23 cellular contexts compared by ENCODE assay signal in the genomic region with DNA sequence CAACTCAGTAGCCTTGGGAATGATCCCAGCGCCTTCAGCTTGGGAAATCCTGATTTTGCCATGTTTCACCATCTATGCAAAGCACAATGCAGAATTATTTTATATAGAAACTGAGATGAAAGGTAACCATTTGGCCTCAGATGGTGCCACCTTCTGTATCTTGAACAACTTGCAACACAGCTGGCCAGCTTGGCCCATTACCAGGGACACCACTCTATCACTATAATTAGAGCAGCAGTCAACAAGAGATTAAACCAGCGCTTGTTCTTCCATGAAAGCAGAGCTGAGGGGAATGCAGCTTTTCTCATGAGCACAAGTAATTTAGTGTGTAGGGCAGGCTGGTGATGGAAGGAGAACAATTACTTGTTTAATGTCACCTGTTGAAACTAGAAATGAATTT. TPM values are rescaled to one million over a fixed set of nuclear protein-coding genes. Genes with fewer than 3 reads are reported as not detected.
DNase-seq lines count a peak whose midpoint lies in the region; ATAC-seq, FAIRE-seq and TF ChIP-seq lines count a peak whose summit lies in the region.
"Had no signal": no experiment of that assay in that cellular context is flagged by ENCODE, and none has a peak within 500 bp of the region (broad histone marks: within the 10 kb centered on the region; RNA-seq: fewer than 3 reads in every experiment).

No MANE protein-coding gene starts in this region.

- no peaks in the 10 kb centered on the region for H3K27me3 ChIP-seq in pancreas
- H3K27me3 ChIP-seq: SJCRH30, uterus had no signal

- intact Hi-C loops in pancreas (cut with DNase I), result no loop called here

- no peaks in the 10 kb centered on the region for H3K4me1 Mint-ChIP-seq in stimulated activated memory B cell treated with anti-CD40 and anti-IgM and Interleukin-4, amounts not matched to agents 10 μg/mL and 1 μg/mL and 100 μg/mL, for 72 hours
- H3K4me1 Mint-ChIP-seq: activated naive CD4-positive, alpha-beta T cell treated with anti-CD3 and anti-CD28 coated beads, Interleukin-2, amount 50 U/mL, for 24 hours had no signal

- DNase-seq in M059J (ENCODE audit: low read depth), result peak; percentile 22
- peak; percentile 62 to 87 for DNase-seq in NCI-H2081 (lab: John Stamatoyannopoulos, UW)
- DNase-seq in epithelial cell of esophagus (ENCODE audit: low read depth), result no peak
- DNase-seq in pancreas, result peak in 5 of 6 donors; percentile 30 to 60 (median 49)
- no peak for DNase-seq in dedifferentiated amniotic fluid mesenchymal stem cell (ENCODE audit: extremely low spot score)
- no peak for DNase-seq in foreskin fibroblast
- DNase-seq: activated CD4-positive, alpha-beta T cell treated with anti-CD3 and anti-CD28 coated beads for 4 hours; activated CD8-positive, alpha-beta memory T cell treated with anti-CD3 and anti-CD28 coated beads, Interleukin-2, amount 50 U/mL, for 48 hours; effector memory CD4-positive, alpha-beta T cell; spleen; stimulated activated naive CD4-positive, alpha-beta T cell treated with Interleukin-2 at 50 U/mL for 16 hours; T1000; uterus had no signal

- no peak for FAIRE-seq in pancreas (lab: Jason Lieb, UNC)
- FAIRE-seq: H1 had no signal

- H3K9me3 Mint-ChIP-seq in stimulated activated memory B cell treated with anti-CD40 and anti-IgM and Interleukin-4, amounts not matched to agents 10 μg/mL and 1 μg/mL and 100 μg/mL, for 72 hours, result peaks cover 4% of the 10 kb centered on the region
- H3K9me3 Mint-ChIP-seq: activated naive CD4-positive, alpha-beta T cell treated with anti-CD3 and anti-CD28 coated beads, Interleukin-2, amount 50 U/mL, for 24 hours; IgD-negative memory B cell had no signal

- H3K4me1 ChIP-seq in pancreas, result no peaks in the 10 kb centered on the region
- H3K4me1 ChIP-seq: spleen, uterus had no signal

- H3K36me3 Mint-ChIP-seq in stimulated activated memory B cell treated with anti-CD40 and anti-IgM and Interleukin-4, amounts not matched to agents 10 μg/mL and 1 μg/mL and 100 μg/mL, for 72 hours, result no peaks in the 10 kb centered on the region
- H3K36me3 Mint-ChIP-seq: activated naive CD4-positive, alpha-beta T cell treated with anti-CD3 and anti-CD28 coated beads, Interleukin-2, amount 50 U/mL, for 24 hours; IgD-negative memory B cell had no signal

- TF ChIP-seq CTCF in epithelial cell of esophagus (IDR thresholded peaks at IDR 0.05; ENCODE audit: insufficient read depth, low read depth, low read length, missing control alignments), result peak; percentile 35
- TF ChIP-seq CTCF in pancreas (IDR thresholded peaks at IDR 0.05), result no peak
- TF ChIP-seq CTCF in foreskin fibroblast (IDR thresholded peaks at IDR 0.05; ENCODE audit: low read depth, low read length), result no peak

- H3K4me3 ChIP-seq in epithelial cell of esophagus (ENCODE audit: low read length) (no peak overlapping the region), pancreas (no peak overlapping the region), foreskin fibroblast (ENCODE audit: low read depth in 1 of 2, low read length in 2 of 2) (no peak overlapping the region)
- H3K4me3 ChIP-seq: SJCRH30, spleen, uterus had no signal

- peak; percentile 68 to 88 (median 82) for ATAC-seq in pancreas
- ATAC-seq in HG03108 (IDR thresholded peaks at IDR 0.05; ENCODE audit: unreplicated experiment), result no peak
- ATAC-seq in stimulated activated memory B cell treated with anti-CD40 and anti-IgM and Interleukin-4, amounts not matched to agents 10 μg/mL and 1 μg/mL and 100 μg/mL, for 72 hours, result no peak

- H3K27ac Mint-ChIP-seq in stimulated activated memory B cell treated with anti-CD40 and anti-IgM and Interleukin-4, amounts not matched to agents 10 μg/mL and 1 μg/mL and 100 μg/mL, for 72 hours, result no peak overlapping the region
- H3K27ac Mint-ChIP-seq: activated naive CD4-positive, alpha-beta T cell treated with anti-CD3 and anti-CD28 coated beads, Interleukin-2, amount 50 U/mL, for 24 hours; IgD-negative memory B cell had no signal

- H3K4me3 Mint-ChIP-seq in stimulated activated memory B cell treated with anti-CD40 and anti-IgM and Interleukin-4, amounts not matched to agents 10 μg/mL and 1 μg/mL and 100 μg/mL, for 72 hours, result no peak overlapping the region
- H3K4me3 Mint-ChIP-seq: activated naive CD4-positive, alpha-beta T cell treated with anti-CD3 and anti-CD28 coated beads, Interleukin-2, amount 50 U/mL, for 24 hours; IgD-negative memory B cell had no signal

- H3K27me3 Mint-ChIP-seq in stimulated activated memory B cell treated with anti-CD40 and anti-IgM and Interleukin-4, amounts not matched to agents 10 μg/mL and 1 μg/mL and 100 μg/mL, for 72 hours, result peaks cover 29% of the 10 kb centered on the region
- H3K27me3 Mint-ChIP-seq: activated naive CD4-positive, alpha-beta T cell treated with anti-CD3 and anti-CD28 coated beads, Interleukin-2, amount 50 U/mL, for 24 hours had no signal

- no peaks in the 10 kb centered on the region for H3K9me3 ChIP-seq in pancreas
- H3K9me3 ChIP-seq: SJCRH30, spleen, uterus had no signal

- WGBS in pancreas, 2 donors, result 36 to 39% methylated on average over 2 of the region's 2 CpGs

- H3K27ac ChIP-seq in pancreas, result no peak overlapping the region
- H3K27ac ChIP-seq: SJCRH30, spleen, uterus had no signal

- no peaks in the 10 kb centered on the region for H3K36me3 ChIP-seq in pancreas
- H3K36me3 ChIP-seq: SJCRH30, spleen, uterus had no signal

RNA-seq across cellular contexts. Expression of a gene that starts 6.7 kb away (rescaled TPM):
- total RNA-seq in M059J (2014; rRNA removed; shearing (Covaris generic)), result 41.1 and 55.5 TPM in 2 replicates
- 10 to 100 TPM in 1 of 6 donors, 1 to 10 TPM in 5; 4.5 to 11.2 (median 6.9) TPM for total RNA-seq in pancreas
- polyA plus RNA-seq in pancreas, result 10 to 100 TPM in 1 of 2 donors, 1 to 10 TPM in 1; 7.1 to 11.5 TPM

RNA-seq across cellular contexts. Expression of a gene that starts 49.8 kb away (rescaled TPM):
- not detected in 2 replicates for total RNA-seq in M059J (2014; rRNA removed; shearing (Covaris generic))
- under 1 TPM in 1 of 6 donors, not detected in 5; 0.09 TPM for total RNA-seq in pancreas
- under 1 TPM in 1 of 2 donors, not detected in 1; 0.05 TPM for polyA plus RNA-seq in pancreas
- total RNA-seq: Daoy, fibroblast of villous mesenchyme, H1, osteoblast, SJCRH30, spleen had no signal
- polyA plus RNA-seq: BJ, H1, IgD-negative memory B cell, spleen had no signal

Comparison
In these comparisons a context has a peak if more than half of its experiments do, and no peak if none do; other contexts are left out.
1. DNase-seq: peak in M059J (single experiment), NCI-H2081 (2 of 2) and pancreas (5 of 6); none in epithelial cell of esophagus (single experiment), dedifferentiated amniotic fluid mesenchymal stem cell (single experiment) and foreskin fibroblast (0 of 2).
2. ATAC-seq: peak in pancreas (4 of 4); none in HG03108 (single experiment) and stimulated activated memory B cell treated with anti-CD40 and anti-IgM and Interleukin-4, amounts not matched to agents 10 μg/mL and 1 μg/mL and 100 μg/mL, for 72 hours (single experiment).